In genomic region chr5:171599396-171599795, GRCh38 we compare ENCODE assay signal across 22 cellular contexts.
A peak's percentile ranks its signal among the peaks of the same experiment; 100 is the strongest.
DNase-seq lines count a peak whose midpoint lies in the region; ATAC-seq, FAIRE-seq and TF ChIP-seq lines count a peak whose summit lies in the region.
"Had no signal": no experiment of that assay in that cellular context is flagged by ENCODE, and none has a peak within 500 bp of the region (broad histone marks: within the 10 kb centered on the region; RNA-seq: fewer than 3 reads in every experiment).

No MANE protein-coding gene starts in this region.

- no peaks in the 10 kb centered on the region for H4K20me1 ChIP-seq in endothelial cell of umbilical vein (replicated peaks; ENCODE audit: control insufficient read depth, extremely low read depth, insufficient read depth, low read length)
- H4K20me1 ChIP-seq: BLaER1 treated with 17β-estradiol and CSF1 and Interleukin-3, amounts not matched to agents 10 nM and 100 nM had no signal

- H2AFZ ChIP-seq in endothelial cell of umbilical vein (ENCODE audit: low read depth, low read length), result peak overlapping the region; percentile 25
- H2AFZ ChIP-seq: GM23338 had no signal

- H3K9me3 ChIP-seq in endothelial cell of umbilical vein (replicated peaks; ENCODE audit: control insufficient read depth, insufficient read depth, low read length) (no peaks in the 10 kb centered on the region), right cardiac atrium (ENCODE audit: control insufficient read depth, low read length) (no peaks in the 10 kb centered on the region), tibial nerve (peaks cover 0 to 9% (median 0%) of the 10 kb centered on the region in 4 donors)

- dilution Hi-C loops in endothelial cell of umbilical vein (cut with MboI; ENCODE audit: extremely low pct_ligation_motif_present, low sequenced_read_pairs), result no loop called here

- no peak overlapping the region for H3K4me3 Mint-ChIP-seq in activated naive CD4-positive, alpha-beta T cell treated with anti-CD3 and anti-CD28 coated beads, Interleukin-2, amount 50 U/mL, for 24 hours
- H3K4me3 Mint-ChIP-seq in activated naive CD4-positive, alpha-beta T cell treated with anti-CD3 and anti-CD28 coated beads, Interleukin-2, amount 10 ng/mL, durations not matched to agents 7 days and 5 days, result no peak overlapping the region
- H3K4me3 Mint-ChIP-seq in osteocyte (ENCODE audit: unreplicated experiment), result no peak overlapping the region
- H3K4me3 Mint-ChIP-seq: GM23338 had no signal

- CTCF ChIA-PET in activated naive CD4-positive, alpha-beta T cell treated with anti-CD3 and anti-CD28 coated beads, Interleukin-2, amount 10 ng/mL, durations not matched to agents 7 days and 5 days (lab: Charles Lee), result no interaction called here
- CTCF ChIA-PET in endothelial cell of umbilical vein (lab: Charles Lee), result no interaction called here

- H3K79me2 ChIP-seq in endothelial cell of umbilical vein (ENCODE audit: control insufficient read depth, insufficient read depth, low read length), result no peaks in the 10 kb centered on the region

- no peak for TF ChIP-seq CTCF in endothelial cell of umbilical vein (IDR thresholded peaks at IDR 0.05; ENCODE audit: extremely low read depth in 1 of 2, insufficient read depth in 1 of 2, low read depth in 1 of 2, low read length in 2 of 2)
- TF ChIP-seq CTCF in osteocyte (IDR thresholded peaks at IDR 0.05), result no peak
- TF ChIP-seq CTCF in tibial nerve (IDR thresholded peaks at IDR 0.05), result no peak

- no TSS peak for BruUV-seq in endothelial cell of umbilical vein (replicated peaks; lab: Mats Ljungman, UMichigan)

- H3K27ac ChIP-seq in endothelial cell of umbilical vein (ENCODE audit: insufficient read depth, low read depth, low read length), result no peak overlapping the region
- H3K27ac ChIP-seq in right cardiac atrium (ENCODE audit: low read length), result no peak overlapping the region
- no peak overlapping the region for H3K27ac ChIP-seq in tibial nerve
- H3K27ac ChIP-seq: 22Rv1; BLaER1 treated with 17β-estradiol and CSF1 and Interleukin-3, amounts not matched to agents 10 nM and 100 nM; RWPE1 had no signal

- POLR2A ChIA-PET in endothelial cell of umbilical vein (lab: Charles Lee), result no interaction called here

- WGBS in right cardiac atrium, result 41% methylated on average over 10 of the region's 10 CpGs
- 39 to 43% methylated on average over 10 of the region's 10 CpGs for WGBS in tibial nerve, 2 donors

- no peak for FAIRE-seq in endothelial cell of umbilical vein (lab: Jason Lieb, UNC)
- FAIRE-seq: GM18507 had no signal

- H3K36me3 Mint-ChIP-seq in activated naive CD4-positive, alpha-beta T cell treated with anti-CD3 and anti-CD28 coated beads, Interleukin-2, amount 50 U/mL, for 24 hours, result no peaks in the 10 kb centered on the region
- no peaks in the 10 kb centered on the region for H3K36me3 Mint-ChIP-seq in activated naive CD4-positive, alpha-beta T cell treated with anti-CD3 and anti-CD28 coated beads, Interleukin-2, amount 10 ng/mL, durations not matched to agents 7 days and 5 days
- no peaks in the 10 kb centered on the region for H3K36me3 Mint-ChIP-seq in osteocyte (ENCODE audit: unreplicated experiment)

- peaks cover 17% of the 10 kb centered on the region for H3K27me3 Mint-ChIP-seq in activated naive CD4-positive, alpha-beta T cell treated with anti-CD3 and anti-CD28 coated beads, Interleukin-2, amount 50 U/mL, for 24 hours
- peaks cover 23% of the 10 kb centered on the region for H3K27me3 Mint-ChIP-seq in activated naive CD4-positive, alpha-beta T cell treated with anti-CD3 and anti-CD28 coated beads, Interleukin-2, amount 10 ng/mL, durations not matched to agents 7 days and 5 days
- H3K27me3 Mint-ChIP-seq in osteocyte (ENCODE audit: unreplicated experiment), result peaks cover 46% of the 10 kb centered on the region

- no peak for TF ChIP-seq POLR2A in endothelial cell of umbilical vein (IDR thresholded peaks at IDR 0.05; ENCODE audit: low read depth, low read length)
- TF ChIP-seq POLR2A in tibial nerve (IDR thresholded peaks at IDR 0.05), result no peak

- H3K27me3 ChIP-seq in endothelial cell of umbilical vein (ENCODE audit: control insufficient read depth in 2 of 2, insufficient read depth in 2 of 2, low read length in 2 of 2) (no peaks in the 10 kb centered on the region), right cardiac atrium (ENCODE audit: control insufficient read depth, insufficient read depth) (no peaks in the 10 kb centered on the region), tibial nerve (no peaks in the 10 kb centered on the region)
- H3K27me3 ChIP-seq: BLaER1 treated with 17β-estradiol and CSF1 and Interleukin-3, amounts not matched to agents 10 nM and 100 nM had no signal

- DNase-seq in activated naive CD4-positive, alpha-beta T cell treated with anti-CD3 and anti-CD28 coated beads, Interleukin-2, amount 10 ng/mL, durations not matched to agents 7 days and 5 days, result no peak
- DNase-seq in endothelial cell of umbilical vein (ENCODE audit: low read depth, low spot score) (peak; percentile 24), right cardiac atrium (peak; percentile 66 to 84 (median 77)), osteocyte (ENCODE audit: extremely low spot score, unreplicated experiment) (peak; percentile 78), OCI-M1 (lab: John Stamatoyannopoulos, UW) (no peak), SK-N-DZ (ENCODE audit: low spot score) (no peak), tibial nerve (ENCODE audit: low spot score in 2 of 2) (no peak)
- DNase-seq: CD8-positive, alpha-beta memory T cell; GDM1; HCEC 1CT; NCI-H1092 treated with DMSO at 0.1 percent for 48 hours; NCI-H146; NCI-H2029; NCI-H226; NCI-H510A treated with DMSO at 0.1 percent for 48 hours; NCI-H748 treated with DMSO at 0.1 percent for 48 hours had no signal

- H3K4me1 Mint-ChIP-seq in activated naive CD4-positive, alpha-beta T cell treated with anti-CD3 and anti-CD28 coated beads, Interleukin-2, amount 50 U/mL, for 24 hours, result peaks cover 5% of the 10 kb centered on the region
- no peaks in the 10 kb centered on the region for H3K4me1 Mint-ChIP-seq in activated naive CD4-positive, alpha-beta T cell treated with anti-CD3 and anti-CD28 coated beads, Interleukin-2, amount 10 ng/mL, durations not matched to agents 7 days and 5 days
- H3K4me1 Mint-ChIP-seq in osteocyte (ENCODE audit: unreplicated experiment), result no peaks in the 10 kb centered on the region

- H3K4me2 ChIP-seq in endothelial cell of umbilical vein (ENCODE audit: insufficient read depth, low read length), result no peak overlapping the region
- H3K4me2 ChIP-seq: GM23338 had no signal

- H3K4me3 ChIP-seq in endothelial cell of umbilical vein (replicated peaks in 1 of 3; ENCODE audit: insufficient read depth in 1 of 3, low read depth in 1 of 3, low read length in 3 of 3), result no peak overlapping the region
- no peak overlapping the region for H3K4me3 ChIP-seq in right cardiac atrium (ENCODE audit: low read length)
- no peak overlapping the region for H3K4me3 ChIP-seq in tibial nerve
- H3K4me3 ChIP-seq: BLaER1 treated with 17β-estradiol and CSF1 and Interleukin-3, amounts not matched to agents 10 nM and 100 nM; GM23338 had no signal

- no peaks in the 10 kb centered on the region for H3K9me1 ChIP-seq in endothelial cell of umbilical vein (replicated peaks; ENCODE audit: control insufficient read depth, extremely low read depth, insufficient read depth, low read length)

- peak; percentile 55 to 56 for ATAC-seq in right cardiac atrium

- no peak for TF ChIP-seq EP300 in tibial nerve (IDR thresholded peaks at IDR 0.05)

- H3K4me1 ChIP-seq in endothelial cell of umbilical vein (ENCODE audit: control insufficient read depth, extremely low read depth, insufficient read depth, low read length) (peaks cover 28% of the 10 kb centered on the region), right cardiac atrium (ENCODE audit: control insufficient read depth, insufficient read depth, low read length) (peaks cover 2% of the 10 kb centered on the region), tibial nerve (peaks cover 0 to 7% (median 0%) of the 10 kb centered on the region in 4 donors)

- intact Hi-C loops in endothelial cell of umbilical vein (cut with micrococcal nuclease) (loop anchor here (5.0 kb wide), 3 partner anchors 68 to 182 kb away; partner anchors contain the start of gene FGF18), right cardiac atrium (cut with DNase I) (no loop called here)

- H3K9ac ChIP-seq in endothelial cell of umbilical vein (replicated peaks; ENCODE audit: extremely low read depth, insufficient read depth, low read length), result no peak overlapping the region
- H3K9ac ChIP-seq: BLaER1 treated with 17β-estradiol and CSF1 and Interleukin-3, amounts not matched to agents 10 nM and 100 nM had no signal

- H3K36me3 ChIP-seq in endothelial cell of umbilical vein (ENCODE audit: control insufficient read depth in 2 of 2, extremely low read depth in 1 of 2, insufficient read depth in 2 of 2, low read length in 2 of 2) (no peaks in the 10 kb centered on the region), tibial nerve (no peaks in the 10 kb centered on the region)
- H3K36me3 ChIP-seq: BLaER1 treated with 17β-estradiol and CSF1 and Interleukin-3, amounts not matched to agents 10 nM and 100 nM had no signal

- peaks cover 8% of the 10 kb centered on the region for H3K9me3 Mint-ChIP-seq in activated naive CD4-positive, alpha-beta T cell treated with anti-CD3 and anti-CD28 coated beads, Interleukin-2, amount 50 U/mL, for 24 hours
- H3K9me3 Mint-ChIP-seq in activated naive CD4-positive, alpha-beta T cell treated with anti-CD3 and anti-CD28 coated beads, Interleukin-2, amount 10 ng/mL, durations not matched to agents 7 days and 5 days, result no peaks in the 10 kb centered on the region
- H3K9me3 Mint-ChIP-seq in osteocyte (ENCODE audit: unreplicated experiment), result no peaks in the 10 kb centered on the region
- H3K9me3 Mint-ChIP-seq: GM23338 had no signal

- peak overlapping the region; percentile 64 for H3K27ac Mint-ChIP-seq in activated naive CD4-positive, alpha-beta T cell treated with anti-CD3 and anti-CD28 coated beads, Interleukin-2, amount 50 U/mL, for 24 hours
- no peak overlapping the region for H3K27ac Mint-ChIP-seq in activated naive CD4-positive, alpha-beta T cell treated with anti-CD3 and anti-CD28 coated beads, Interleukin-2, amount 10 ng/mL, durations not matched to agents 7 days and 5 days
- H3K27ac Mint-ChIP-seq in osteocyte (ENCODE audit: unreplicated experiment), result no peak overlapping the region
- H3K27ac Mint-ChIP-seq: GM23338 had no signal

TF ChIP-seq in endothelial cell of umbilical vein, 7 proteins besides CTCF, POLR2A, EP300 and RAD21:
- TF ChIP-seq FOS (IDR thresholded peaks at IDR 0.05; ENCODE audit: borderline replicate concordance, insufficient read depth, low read length) (no peak), MYC (IDR thresholded peaks at IDR 0.05; ENCODE audit: low read depth, low read length) (no peak)
TF ChIP-seq in endothelial cell of umbilical vein: peak in this region for 0.

Comparison
In these comparisons a context has a peak if more than half of its experiments do, and no peak if none do; other contexts are left out.
1. DNase-seq: peak in endothelial cell of umbilical vein (single experiment), right cardiac atrium (3 of 3) and osteocyte (single experiment); none in activated naive CD4-positive, alpha-beta T cell treated with anti-CD3 and anti-CD28 coated beads, Interleukin-2, amount 10 ng/mL, durations not matched to agents 7 days and 5 days (single experiment), OCI-M1 (single experiment), SK-N-DZ (single experiment) and tibial nerve (0 of 2).